In genomic region chr17:45729284-45729907, GRCh38 we compare ENCODE assay signal across 1 cellular context.
TF ChIP-seq lines count a peak whose summit lies in the region.

No MANE protein-coding gene starts in this region.

TF ChIP-seq in HepG2, 621 proteins besides CTCF, POLR2A, EP300 and RAD21:
- peak; percentile 14; the same call in 1 of the 2 replicates for TF ChIP-seq GABPA (IDR thresholded peaks at IDR 0.05; ENCODE audit: low read depth, low read length)
- no peak for TF ChIP-seq GABPA (CRISPR knock-in tag; IDR thresholded peaks at IDR 0.05; ENCODE audit: low read depth)
- TF ChIP-seq CCDC6 (CRISPR knock-in tag; IDR thresholded peaks at IDR 0.05), result no peak
